1 cellular context compared by ENCODE assay signal in the genomic region with DNA sequence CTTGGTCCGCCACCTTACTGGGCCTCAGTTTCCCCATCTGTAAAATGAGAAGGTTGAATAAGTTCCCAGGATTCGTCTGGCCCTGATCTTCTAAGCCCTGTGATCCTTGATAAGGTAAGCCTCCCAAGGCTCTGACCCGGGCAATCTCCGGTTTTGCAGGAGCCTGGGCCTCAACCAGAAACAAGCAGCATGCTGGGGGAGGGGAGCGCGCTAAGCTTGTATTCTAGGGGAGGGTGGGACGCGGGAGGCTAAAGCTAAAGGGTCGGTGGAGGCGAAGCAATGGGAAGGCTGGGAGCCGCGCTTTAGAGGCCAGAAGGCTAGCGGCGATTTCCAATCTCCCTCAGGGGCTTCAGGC.
TF ChIP-seq lines count a peak whose summit lies in the region.

No MANE protein-coding gene starts in this region.

TF ChIP-seq in neural cell, 6 proteins besides CTCF, POLR2A, EP300 and RAD21 (continued from another document):
- TF ChIP-seq, protein P1, sequence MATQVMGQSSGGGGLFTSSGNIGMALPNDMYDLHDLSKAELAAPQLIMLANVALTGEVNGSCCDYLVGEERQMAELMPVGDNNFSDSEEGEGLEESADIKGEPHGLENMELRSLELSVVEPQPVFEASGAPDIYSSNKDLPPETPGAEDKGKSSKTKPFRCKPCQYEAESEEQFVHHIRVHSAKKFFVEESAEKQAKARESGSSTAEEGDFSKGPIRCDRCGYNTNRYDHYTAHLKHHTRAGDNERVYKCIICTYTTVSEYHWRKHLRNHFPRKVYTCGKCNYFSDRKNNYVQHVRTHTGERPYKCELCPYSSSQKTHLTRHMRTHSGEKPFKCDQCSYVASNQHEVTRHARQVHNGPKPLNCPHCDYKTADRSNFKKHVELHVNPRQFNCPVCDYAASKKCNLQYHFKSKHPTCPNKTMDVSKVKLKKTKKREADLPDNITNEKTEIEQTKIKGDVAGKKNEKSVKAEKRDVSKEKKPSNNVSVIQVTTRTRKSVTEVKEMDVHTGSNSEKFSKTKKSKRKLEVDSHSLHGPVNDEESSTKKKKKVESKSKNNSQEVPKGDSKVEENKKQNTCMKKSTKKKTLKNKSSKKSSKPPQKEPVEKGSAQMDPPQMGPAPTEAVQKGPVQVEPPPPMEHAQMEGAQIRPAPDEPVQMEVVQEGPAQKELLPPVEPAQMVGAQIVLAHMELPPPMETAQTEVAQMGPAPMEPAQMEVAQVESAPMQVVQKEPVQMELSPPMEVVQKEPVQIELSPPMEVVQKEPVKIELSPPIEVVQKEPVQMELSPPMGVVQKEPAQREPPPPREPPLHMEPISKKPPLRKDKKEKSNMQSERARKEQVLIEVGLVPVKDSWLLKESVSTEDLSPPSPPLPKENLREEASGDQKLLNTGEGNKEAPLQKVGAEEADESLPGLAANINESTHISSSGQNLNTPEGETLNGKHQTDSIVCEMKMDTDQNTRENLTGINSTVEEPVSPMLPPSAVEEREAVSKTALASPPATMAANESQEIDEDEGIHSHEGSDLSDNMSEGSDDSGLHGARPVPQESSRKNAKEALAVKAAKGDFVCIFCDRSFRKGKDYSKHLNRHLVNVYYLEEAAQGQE (IDR thresholded peaks at IDR 0.05; ENCODE audit: borderline replicate concordance) = no peak
- TF ChIP-seq SMC3 (conservative IDR thresholded peaks at IDR 0.05; ENCODE audit: poor library complexity) = no peak
- no peak for TF ChIP-seq TAF1 (IDR thresholded peaks at IDR 0.05; ENCODE audit: low read depth)
- no peak for TF ChIP-seq POLR2AphosphoS5 (IDR thresholded peaks at IDR 0.05)
